ENCODE assay signal across 9 cellular contexts in genomic region chr17:81531998-81532404, GRCh38. TPM values are rescaled to one million over a fixed set of nuclear protein-coding genes. Genes with fewer than 3 reads are reported as not detected.
DNase-seq lines count a peak whose midpoint lies in the region; ATAC-seq, FAIRE-seq and TF ChIP-seq lines count a peak whose summit lies in the region.
"Not testable (repeated sequence)": the region's sequence is repeated elsewhere in the genome, so short reads cannot be mapped to it uniquely, and the experiment has no call there.
"Had no signal": no experiment of that assay in that cellular context is flagged by ENCODE, and none has a peak within 500 bp of the region (broad histone marks: within the 10 kb centered on the region; RNA-seq: fewer than 3 reads in every experiment).

No MANE protein-coding gene starts in this region.

- WGBS in A549 (ENCODE audit: missing lambda C conversion rate), result 84% methylated on average over 3 of the region's 3 CpGs
- WGBS in IMR-90 (ENCODE audit: extremely low coverage in 2 of 2, insufficient read length in 1 of 2), 2 experiments, result 98% methylated on average over 3 of the region's 3 CpGs; no CpG with 5 or more reads in 1 of the 2 experiments
- 100% methylated on average over 1 of the region's 3 CpGs for WGBS in K562 (ENCODE audit: insufficient coverage, low coverage, missing lambda C conversion rate)
- 90% methylated on average over 3 of the region's 3 CpGs; no CpG with 5 or more reads in 1 of the 2 experiments for WGBS in H1 (ENCODE audit: extremely low coverage in 1 of 2, insufficient coverage in 1 of 2, insufficient read length in 1 of 2, insufficient replicate concordance in 2 of 2, low coverage in 1 of 2, low lambda C conversion rate in 2 of 2, missing lambda C conversion rate in 1 of 2), 2 experiments
- WGBS in neuronal stem cell (ENCODE audit: extremely low coverage in 2 of 2, insufficient read length in 2 of 2, insufficient replicate concordance in 1 of 2), 2 donors, result no CpG with 5 or more reads among the region's 3 CpGs

- TF ChIP-seq CTCF in A549 (IDR thresholded peaks at IDR 0.05); IMR-90 (conservative IDR thresholded peaks at IDR 0.05; ENCODE audit: low read depth, low read length); astrocyte (IDR thresholded peaks at IDR 0.05; ENCODE audit: insufficient read depth, low read depth, low read length); K562 (IDR thresholded peaks at IDR 0.05 in 2 of 3, conservative IDR thresholded peaks at IDR 0.05 in 1 of 3; ENCODE audit: insufficient read depth in 2 of 3, low read depth in 1 of 3, low read length in 3 of 3); H1 (IDR thresholded peaks at IDR 0.05; ENCODE audit: control extremely low read depth in 1 of 3, insufficient read depth in 1 of 3, low read depth in 1 of 3, low read length in 3 of 3): not testable (repeated sequence)

- H3K9me3 ChIP-seq in A549; IMR-90 (ENCODE audit: control insufficient read depth, insufficient read depth, low read length); astrocyte (ENCODE audit: insufficient read depth, low read depth, low read length); K562 (replicated peaks; ENCODE audit: control insufficient read depth, insufficient read depth, low read depth, low read length); H1 (ENCODE audit: insufficient read depth in 2 of 2, low read depth in 1 of 2, low read length in 1 of 2); neuronal stem cell (replicated peaks in 1 of 2; ENCODE audit: control insufficient read depth in 2 of 2, insufficient read depth in 1 of 2, low read depth in 1 of 2, low read length in 2 of 2): not testable (repeated sequence)

- H4K8ac ChIP-seq in IMR-90 (ENCODE audit: low read depth in 2 of 2, low read length in 2 of 2); H1 (ENCODE audit: extremely low read depth, insufficient read depth, low read length); neuronal stem cell (ENCODE audit: low read depth, low read length): not testable (repeated sequence)

- peaks cover 18% of the 10 kb centered on the region for H3K27me3 ChIP-seq in IMR-90 (ENCODE audit: control insufficient read depth, insufficient read depth, low read length)
- H3K27me3 ChIP-seq in astrocyte (ENCODE audit: insufficient read depth, low read length), result not testable (repeated sequence)
- peaks cover 0 to 15% of the 10 kb centered on the region in 2 experiments; a peak in 3 of 5 replicates for H3K27me3 ChIP-seq in K562 (ENCODE audit: control insufficient read depth in 2 of 2, insufficient read depth in 2 of 2, low read length in 2 of 2)
- H3K27me3 ChIP-seq in H1 (replicated peaks in 1 of 4; ENCODE audit: control insufficient read depth in 3 of 4, extremely low read depth in 1 of 4, insufficient read depth in 3 of 4, low read length in 3 of 4), result peaks cover 8 to 28% (median 24%) of the 10 kb centered on the region in 4 experiments; a peak in 6 of 7 replicates
- peaks cover 6 to 21% (median 10%) of the 10 kb centered on the region in 3 experiments for H3K27me3 ChIP-seq in neuronal stem cell (ENCODE audit: control insufficient read depth in 3 of 3, insufficient read depth in 3 of 3, low read depth in 1 of 3, low read length in 3 of 3)

- H2AK9ac ChIP-seq in IMR-90 (replicated peaks; ENCODE audit: low read depth, low read length, poor library complexity), result not testable (repeated sequence)

- not testable (repeated sequence) for H4K20me1 ChIP-seq in IMR-90 (ENCODE audit: insufficient read depth, low read length); astrocyte (ENCODE audit: insufficient read depth, low read length); K562 (replicated peaks; ENCODE audit: control insufficient read depth, insufficient read depth, low read length)
- peaks cover 0 to 10% of the 10 kb centered on the region in 2 experiments for H4K20me1 ChIP-seq in H1 (replicated peaks in 1 of 2; ENCODE audit: control insufficient read depth in 1 of 2, insufficient read depth in 2 of 2, low read length in 2 of 2)

- in situ Hi-C loops in IMR-90 (cut with MboI; ENCODE audit: low sequenced_read_pairs); K562 (cut with MboI): not testable (repeated sequence)

- dilution Hi-C loops in IMR-90 (cut with HindIII; ENCODE audit: low sequenced_read_pairs, unreplicated experiment), result not testable (repeated sequence)

- H4K5ac ChIP-seq in IMR-90 (ENCODE audit: low read depth, low read length); H1 (ENCODE audit: insufficient read length, low read depth, low read length): not testable (repeated sequence)

- not testable (repeated sequence) for H2AK5ac ChIP-seq in IMR-90 (ENCODE audit: low read depth, low read length); neuronal stem cell (ENCODE audit: low read depth, low read length)
- peak overlapping the region; percentile 93; the same call in 1 of the 2 replicates for H2AK5ac ChIP-seq in H1 (ENCODE audit: low read depth, low read length)

- not testable (repeated sequence) for H3K4me1 Mint-ChIP-seq in astrocyte (ENCODE audit: low read depth, unreplicated experiment)

- not testable (repeated sequence) for H2AFZ ChIP-seq in IMR-90 (replicated peaks; ENCODE audit: low read length, poor library complexity); astrocyte (ENCODE audit: low read depth, low read length); K562 (ENCODE audit: low read depth, low read length); H1 (ENCODE audit: low read length); neuronal stem cell (ENCODE audit: low read length)

- not testable (repeated sequence) for TF ChIP-seq POLR2A in A549 (IDR thresholded peaks at IDR 0.05; ENCODE audit: low read length); GM12891 (IDR thresholded peaks at IDR 0.05; ENCODE audit: low read depth, low read length); IMR-90 (IDR thresholded peaks at IDR 0.05; ENCODE audit: low read depth, low read length); H1 (IDR thresholded peaks at IDR 0.05; ENCODE audit: control extremely low read depth in 1 of 2, low read depth in 2 of 2, low read length in 2 of 2)
- TF ChIP-seq POLR2A in K562 (conservative IDR thresholded peaks at IDR 0.05), result peak; percentile 40; the same call in 1 of the 2 replicates

- H3K27ac ChIP-seq in A549; IMR-90 (ENCODE audit: insufficient read depth, low read length); astrocyte (ENCODE audit: low read depth, low read length); K562 (ENCODE audit: extremely low read depth, low read depth, low read length); H1 (ENCODE audit: low read depth, low read length); neuronal stem cell (replicated peaks; ENCODE audit: low read length): not testable (repeated sequence)

- not testable (repeated sequence) for H3K79me2 ChIP-seq in astrocyte (ENCODE audit: insufficient read depth, low read length); K562 (ENCODE audit: control insufficient read depth, insufficient read depth, low read length); H1 (ENCODE audit: control insufficient read depth in 1 of 2, insufficient read depth in 2 of 2, low read length in 2 of 2)

- H3K9me1 ChIP-seq in IMR-90 (ENCODE audit: insufficient read depth, low read length); K562 (ENCODE audit: control insufficient read depth, insufficient read depth, low read length): not testable (repeated sequence)

- not testable (repeated sequence) for H3K4me2 ChIP-seq in A549; IMR-90 (ENCODE audit: low read depth, low read length); astrocyte (ENCODE audit: low read length); K562 (ENCODE audit: insufficient read depth, low read length); H1 (ENCODE audit: insufficient read depth in 1 of 2, low read depth in 2 of 2, low read length in 2 of 2); neuronal stem cell (ENCODE audit: insufficient read depth, low read length, poor library complexity, severe bottlenecking)

- H3K4me3 Mint-ChIP-seq in astrocyte (ENCODE audit: unreplicated experiment), result not testable (repeated sequence)

- not testable (repeated sequence) for H2BK12ac ChIP-seq in H1 (ENCODE audit: low read depth, low read length); neuronal stem cell (ENCODE audit: low read length)

- not testable (repeated sequence) for BruUV-seq in IMR-90 (replicated peaks; lab: Mats Ljungman, UMichigan); K562 (replicated peaks; lab: Mats Ljungman, UMichigan)

- not testable (repeated sequence) for H2BK15ac ChIP-seq in IMR-90 (ENCODE audit: low read depth, low read length); H1 (ENCODE audit: low read length); neuronal stem cell (ENCODE audit: low read length)

- not testable (repeated sequence) for H3K18ac ChIP-seq in IMR-90 (ENCODE audit: low read depth, low read length); H1 (ENCODE audit: extremely low read depth, low read length); neuronal stem cell (ENCODE audit: low read length)

- peaks cover 26% of the 10 kb centered on the region; the same call in 1 of the 2 replicates for H3K23me2 ChIP-seq in H1 (ENCODE audit: low read depth, low read length)

- H3K4me3 ChIP-seq in A549; IMR-90 (ENCODE audit: insufficient read depth, low read depth, low read length); astrocyte (ENCODE audit: insufficient read depth, low read depth, low read length); K562; H1 (ENCODE audit: extremely low read depth in 1 of 4, insufficient read depth in 2 of 4, low read depth in 3 of 4, low read length in 4 of 4): not testable (repeated sequence)
- H3K4me3 ChIP-seq in neuronal stem cell (ENCODE audit: low read length in 2 of 2), result peak overlapping the region in 1 of 2 donors; percentile 1

- ATAC-seq in A549; IMR-90 (ENCODE audit: low read depth); K562: not testable (repeated sequence)

- not testable (repeated sequence) for TF ChIP-seq EP300 in A549 (IDR thresholded peaks at IDR 0.05); K562 (IDR thresholded peaks at IDR 0.05; ENCODE audit: low read length); H1 (IDR thresholded peaks at IDR 0.05; ENCODE audit: borderline replicate concordance in 1 of 2, low read depth in 2 of 2, low read length in 2 of 2)

- peaks cover 11% of the 10 kb centered on the region; the same call in 1 of the 3 replicates for H3K4me1 ChIP-seq in A549
- not testable (repeated sequence) for H3K4me1 ChIP-seq in IMR-90 (ENCODE audit: control insufficient read depth, insufficient read depth, low read length); astrocyte (ENCODE audit: insufficient read depth, low read length); H1 (replicated peaks in 1 of 4; ENCODE audit: control insufficient read depth in 3 of 4, insufficient read depth in 4 of 4, low read length in 3 of 4); neuronal stem cell (ENCODE audit: control insufficient read depth in 2 of 2, insufficient read depth in 1 of 2, low read depth in 1 of 2, low read length in 2 of 2)
- H3K4me1 ChIP-seq in K562 (replicated peaks in 1 of 2; ENCODE audit: control insufficient read depth in 2 of 2, insufficient read depth in 2 of 2, low read length in 2 of 2), result peaks cover 0 to 53% of the 10 kb centered on the region in 2 experiments; a peak in 2 of 5 replicates

- H3K23ac ChIP-seq in IMR-90 (ENCODE audit: low read depth, low read length); H1 (ENCODE audit: insufficient read length); neuronal stem cell (ENCODE audit: low read depth, low read length, poor library complexity): not testable (repeated sequence)

- H3K14ac ChIP-seq in IMR-90 (replicated peaks; ENCODE audit: low read depth, low read length); H1 (ENCODE audit: insufficient read length); neuronal stem cell (ENCODE audit: low read length): not testable (repeated sequence)

- H3K79me1 ChIP-seq in IMR-90 (ENCODE audit: low read depth in 1 of 2, low read length in 2 of 2); H1 (ENCODE audit: low read depth, low read length); neuronal stem cell (ENCODE audit: low read depth, low read length): not testable (repeated sequence)

- intact Hi-C loops in IMR-90 (cut with micrococcal nuclease); K562 (cut with micrococcal nuclease): not testable (repeated sequence)

- POLR2A ChIA-PET in A549 (lab: Yijun Ruan, JAX); IMR-90 (lab: Charles Lee; ENCODE audit: unreplicated experiment); K562 (lab: Yijun Ruan, JAX): not testable (repeated sequence)
- POLR2A ChIA-PET in H1 (lab: Charles Lee; ENCODE audit: partially characterized antibody), result interaction anchor here (1.0 to 2.8 kb wide), 2 partner anchors 19 to 23 kb away, joined by 3 to 16 read pairs; partner anchors contain the start of gene ACTG1

- peak; percentile 94 for FAIRE-seq in A549 (lab: Jason Lieb, UNC)
- peak; percentile 95 for FAIRE-seq in GM12891 (lab: Jason Lieb, UNC)
- FAIRE-seq in astrocyte (lab: Jason Lieb, UNC), result peak; percentile 83
- peak; percentile 85 for FAIRE-seq in K562 (lab: Jason Lieb, UNC)
- not testable (repeated sequence) for FAIRE-seq in H1 (lab: Jason Lieb, UNC)

- not testable (repeated sequence) for H3K9me3 Mint-ChIP-seq in astrocyte (ENCODE audit: unreplicated experiment)

- not testable (repeated sequence) for H3K27me3 Mint-ChIP-seq in astrocyte (ENCODE audit: low read depth, unreplicated experiment)

- DNase-seq in A549 (ENCODE audit: low read depth in 1 of 2, low spot score in 1 of 2); GM12891 (ENCODE audit: insufficient read length, low spot score); IMR-90; astrocyte (ENCODE audit: low read depth); K562 (ENCODE audit: extremely low read depth in 1 of 4, low spot score in 3 of 4); H1 (ENCODE audit: low read depth in 1 of 2, low spot score in 2 of 2); neuronal stem cell (ENCODE audit: low spot score): not testable (repeated sequence)

- H3K4ac ChIP-seq in IMR-90 (ENCODE audit: low read depth, low read length); H1 (replicated peaks; ENCODE audit: insufficient read length, low read depth, low read length); neuronal stem cell (ENCODE audit: low read length): not testable (repeated sequence)

- not testable (repeated sequence) for H4K91ac ChIP-seq in IMR-90 (ENCODE audit: insufficient read depth, low read depth, low read length); H1 (replicated peaks; ENCODE audit: insufficient read length, low read length)
- H4K91ac ChIP-seq in neuronal stem cell (ENCODE audit: low read depth, low read length, poor library complexity), result peak overlapping the region; percentile 12

- not testable (repeated sequence) for H3K27ac Mint-ChIP-seq in astrocyte (ENCODE audit: unreplicated experiment)

- not testable (repeated sequence) for TF ChIP-seq RAD21 in A549 (conservative IDR thresholded peaks at IDR 0.05 in 1 of 2, IDR thresholded peaks at IDR 0.05 in 1 of 2); IMR-90 (IDR thresholded peaks at IDR 0.05; ENCODE audit: low read length); K562 (CRISPR knock-in tag; conservative IDR thresholded peaks at IDR 0.05 in 1 of 2, IDR thresholded peaks at IDR 0.05 in 1 of 2); H1 (IDR thresholded peaks at IDR 0.05 in 1 of 2, conservative IDR thresholded peaks at IDR 0.05 in 1 of 2; ENCODE audit: low read depth in 2 of 2, low read length in 2 of 2)

- not testable (repeated sequence) for H3K56ac ChIP-seq in IMR-90 (ENCODE audit: extremely low read depth, insufficient read depth, low read length)
- peak overlapping the region; percentile 59 for H3K56ac ChIP-seq in H1 (replicated peaks; ENCODE audit: insufficient read length, low read depth, low read length)

- H3K36me3 ChIP-seq in IMR-90 (ENCODE audit: control insufficient read depth, insufficient read depth, low read length); astrocyte (ENCODE audit: insufficient read depth, low read length); K562 (ENCODE audit: control insufficient read depth, insufficient read depth, low read length); H1 (ENCODE audit: control insufficient read depth in 2 of 4, insufficient read depth in 4 of 4, low read length in 3 of 4); neuronal stem cell (replicated peaks in 1 of 2; ENCODE audit: control insufficient read depth in 2 of 2, insufficient read depth in 2 of 2, low read length in 2 of 2): not testable (repeated sequence)

- not testable (repeated sequence) for H2BK20ac ChIP-seq in IMR-90 (ENCODE audit: low read depth, low read length); H1 (ENCODE audit: low read length)

- H2BK5ac ChIP-seq in IMR-90 (ENCODE audit: low read depth, low read length, poor library complexity, severe bottlenecking), result peak overlapping the region; percentile 39
- not testable (repeated sequence) for H2BK5ac ChIP-seq in H1 (ENCODE audit: low read depth, low read length); neuronal stem cell (ENCODE audit: low read length)

- CTCF ChIA-PET in A549 (lab: Yijun Ruan, JAX), result interaction anchor here (0.6 to 2.9 kb wide), 3 partner anchors 13 to 84 kb away, joined by 3 to 16 read pairs (median 3); no protein-coding TSS in a partner anchor
- CTCF ChIA-PET in IMR-90 (lab: Yijun Ruan, JAX); K562 (lab: Yijun Ruan, JAX; ENCODE audit: low intra/inter-chr PET ratio); H1 (lab: Charles Lee; ENCODE audit: partially characterized antibody): not testable (repeated sequence)

- H3K36me3 Mint-ChIP-seq in astrocyte (ENCODE audit: low read depth, unreplicated experiment), result not testable (repeated sequence)

- not testable (repeated sequence) for H3K9ac ChIP-seq in IMR-90 (ENCODE audit: low read depth, low read length); astrocyte (ENCODE audit: low read length); K562 (ENCODE audit: insufficient read depth in 1 of 2, low read depth in 2 of 2, low read length in 2 of 2); H1 (replicated peaks in 1 of 4; ENCODE audit: extremely low read depth in 1 of 4, low read depth in 3 of 4, low read length in 3 of 4); neuronal stem cell (ENCODE audit: low read depth, low read length, poor library complexity)

- not testable (repeated sequence) for H2BK120ac ChIP-seq in IMR-90 (ENCODE audit: low read depth, low read length); H1 (replicated peaks; ENCODE audit: low read depth, low read length); neuronal stem cell (ENCODE audit: low read depth, low read length)

RNA-seq across cellular contexts. Expression of gene FSCN2, which starts 3.8 kb away (rescaled TPM):
- polyA plus RNA-seq in A549 (2011; rRNA removed) (0.84 and 1.2 TPM in 2 replicates), A549 (2017; fragmentation: RNase III; extraction: RNeasy Plus Mini Kit Qiagen cat#74134 plus additional on column Dnase treatment) (1.3 to 1.7 TPM (median 1.3 TPM) in 3 replicates), IMR-90 (2012; rRNA removed) (0.84 and 1.1 TPM in 2 replicates), K562 (2011; rRNA removed) (not detected in 2 replicates), K562 (2014; fragmentation: Illumina TruSeq; extraction: Trizol) (not detected in 2 replicates), K562 (2014; fragmentation: Nextera tagmentation; extraction: Ambion mirVana) (not detected), K562 (2014; rRNA removed) (0.08 TPM in 1 of 2 replicates, not detected in the other), H1 (2011; rRNA removed) (0.18 and 0.44 TPM in 2 replicates)
- polyA plus RNA-seq in A549 (2012; cell fraction: cytosol; rRNA removed), result 0.74 and 1.1 TPM in 2 replicates
- polyA plus RNA-seq in A549 (2012; cell fraction: nucleus; rRNA removed), result 7.5 and 8.3 TPM in 2 replicates
- 3.6 and 3.7 TPM in 2 replicates for polyA minus RNA-seq in A549 (2011; rRNA and poly(A)+ RNA removed)
- 1.5 TPM for polyA plus RNA-seq in GM12891 (2012; ENCODE audit: low read depth, missing spikeins)
- total RNA-seq in IMR-90 (2012; rRNA removed) (0.18 and 0.28 TPM in 2 replicates), astrocyte (5.6 and 8.0 TPM in 2 replicates), K562 (2014; rRNA removed) (not detected in 2 replicates), K562 (2014; rRNA removed; fragmentation: Illumina TruSeq; extraction: Trizol) (not detected in 2 replicates), K562 (2015; rRNA removed; fragmentation: Illumina TruSeq; extraction: Trizol) (not detected in 2 replicates), K562 (2021) (not detected in 2 replicates)
- polyA plus RNA-seq in IMR-90 (2012; cell fraction: cytosol; rRNA removed), result 0.22 and 0.96 TPM in 2 replicates
- polyA plus RNA-seq in IMR-90 (2012; cell fraction: nucleus; rRNA removed; ENCODE audit: low replicate concordance), result 2.6 and 6.7 TPM in 2 replicates
- 0.23 TPM in 1 of 2 replicates, not detected in the other for total RNA-seq in K562 (2011; cell fraction: chromatin; rRNA removed; ENCODE audit: low replicate concordance)
- 0.26 and 0.33 TPM in 2 replicates for total RNA-seq in K562 (2011; cell fraction: nucleolus; rRNA removed)
- total RNA-seq in K562 (2011; cell fraction: nucleoplasm; rRNA removed), result 0.37 TPM in 1 of 2 replicates, not detected in the other
- polyA plus RNA-seq in K562 (2011; cell fraction: cytosol; rRNA removed), result not detected in 2 replicates
- 0.14 TPM in 1 of 2 replicates, not detected in the other for polyA plus RNA-seq in K562 (2011; cell fraction: nucleus; rRNA removed)
- polyA plus RNA-seq in K562 (2012), result 0.25 and 0.30 TPM in 2 replicates
- not detected in 2 replicates for polyA minus RNA-seq in K562 (2011; rRNA and poly(A)+ RNA removed)
- not detected in 2 replicates for polyA minus RNA-seq in K562 (2011; cell fraction: cytosol; rRNA and poly(A)+ RNA removed)
- polyA minus RNA-seq in K562 (2011; cell fraction: nucleus; rRNA and poly(A)+ RNA removed), result 0.13 TPM in 1 of 2 replicates, not detected in the other
- total RNA-seq in H1 (2021; fragmentation: NEBNext Ultra II Directional; extraction: Animal tissue kit (Norgen Biotek cat#: 25700)), result 0.30 TPM in 1 of 2 replicates, not detected in the other
- polyA plus RNA-seq in H1 (2011; cell fraction: cytosol; rRNA removed), result 0.14 TPM
- 0.88 TPM for polyA plus RNA-seq in H1 (2011; cell fraction: nucleus; rRNA removed)
- 0.12 to 0.43 TPM (median 0.30 TPM) in 4 replicates for polyA plus RNA-seq in H1 (2012, experiment 1 of 2)
- 0.28 TPM for polyA plus RNA-seq in H1 (2012, experiment 2 of 2)
- not detected for polyA plus RNA-seq in H1 (2013, experiment 1 of 2)
- 0.07 TPM for polyA plus RNA-seq in H1 (2013, experiment 2 of 2)
- polyA minus RNA-seq in H1 (2011; rRNA and poly(A)+ RNA removed), result 0.09 and 0.10 TPM in 2 replicates
- not detected for polyA minus RNA-seq in H1 (2011; cell fraction: cytosol; rRNA and poly(A)+ RNA removed)
- 0.90 TPM for polyA minus RNA-seq in H1 (2011; cell fraction: nucleus; rRNA and poly(A)+ RNA removed)
- polyA plus RNA-seq in neuronal stem cell (2013, experiment 1 of 2), result 0.20 TPM
- polyA plus RNA-seq in neuronal stem cell (2013, experiment 2 of 2), result 0.25 TPM
- polyA plus RNA-seq: CD14-positive monocyte; CD8-positive, alpha-beta memory T cell had no signal

RNA-seq across cellular contexts. Expression of gene ACTG1, which starts 19.4 kb away (rescaled TPM):
- polyA plus RNA-seq in A549 (2011; rRNA removed) (2,042 and 2,306 TPM in 2 replicates), A549 (2017; fragmentation: RNase III; extraction: RNeasy Plus Mini Kit Qiagen cat#74134 plus additional on column Dnase treatment) (7,182 to 8,782 TPM (median 7,263 TPM) in 3 replicates), IMR-90 (2012; rRNA removed) (10,271 and 10,907 TPM in 2 replicates), K562 (2011; rRNA removed) (224 and 602 TPM in 2 replicates), K562 (2014; fragmentation: Illumina TruSeq; extraction: Trizol) (990 and 2,987 TPM in 2 replicates), K562 (2014; fragmentation: Nextera tagmentation; extraction: Ambion mirVana) (100 to 1,000 TPM; 259 to 386 TPM), K562 (2014; rRNA removed) (831 and 1,109 TPM in 2 replicates), H1 (2011; rRNA removed) (5,010 and 7,420 TPM in 2 replicates)
- polyA plus RNA-seq in A549 (2012; cell fraction: cytosol; rRNA removed), result 14,539 and 15,776 TPM in 2 replicates
- 26,089 and 28,335 TPM in 2 replicates for polyA plus RNA-seq in A549 (2012; cell fraction: nucleus; rRNA removed)
- polyA minus RNA-seq in A549 (2011; rRNA and poly(A)+ RNA removed), result 2,054 and 3,772 TPM in 2 replicates
- 3,652 TPM for polyA plus RNA-seq in GM12891 (2012; ENCODE audit: low read depth, missing spikeins)
- total RNA-seq in IMR-90 (2012; rRNA removed) (12,144 and 15,732 TPM in 2 replicates), astrocyte (7,049 and 7,369 TPM in 2 replicates), K562 (2014; rRNA removed) (1,572 and 2,328 TPM in 2 replicates), K562 (2014; rRNA removed; fragmentation: Illumina TruSeq; extraction: Trizol) (512 and 566 TPM in 2 replicates), K562 (2015; rRNA removed; fragmentation: Illumina TruSeq; extraction: Trizol) (568 and 574 TPM in 2 replicates), K562 (2021) (1,775 and 1,801 TPM in 2 replicates)
- 46,606 and 47,328 TPM in 2 replicates for polyA plus RNA-seq in IMR-90 (2012; cell fraction: cytosol; rRNA removed)
- polyA plus RNA-seq in IMR-90 (2012; cell fraction: nucleus; rRNA removed; ENCODE audit: low replicate concordance), result 8,917 and 28,399 TPM in 2 replicates
- total RNA-seq in K562 (2011; cell fraction: chromatin; rRNA removed; ENCODE audit: low replicate concordance), result 264 and 482 TPM in 2 replicates
- 393 and 500 TPM in 2 replicates for total RNA-seq in K562 (2011; cell fraction: nucleolus; rRNA removed)
- total RNA-seq in K562 (2011; cell fraction: nucleoplasm; rRNA removed), result 388 and 427 TPM in 2 replicates
- polyA plus RNA-seq in K562 (2011; cell fraction: cytosol; rRNA removed), result 901 and 1,415 TPM in 2 replicates
- 1,206 and 1,333 TPM in 2 replicates for polyA plus RNA-seq in K562 (2011; cell fraction: nucleus; rRNA removed)
- polyA plus RNA-seq in K562 (2012), result 1,311 and 3,206 TPM in 2 replicates
- polyA minus RNA-seq in K562 (2011; rRNA and poly(A)+ RNA removed), result 205 and 410 TPM in 2 replicates
- 580 and 1,178 TPM in 2 replicates for polyA minus RNA-seq in K562 (2011; cell fraction: cytosol; rRNA and poly(A)+ RNA removed)
- polyA minus RNA-seq in K562 (2011; cell fraction: nucleus; rRNA and poly(A)+ RNA removed), result 230 and 388 TPM in 2 replicates
- total RNA-seq in H1 (2021; fragmentation: NEBNext Ultra II Directional; extraction: Animal tissue kit (Norgen Biotek cat#: 25700)), result 3,535 and 3,691 TPM in 2 replicates
- 3,868 TPM for polyA plus RNA-seq in H1 (2011; cell fraction: cytosol; rRNA removed)
- 4,694 TPM for polyA plus RNA-seq in H1 (2011; cell fraction: nucleus; rRNA removed)
- polyA plus RNA-seq in H1 (2012, experiment 1 of 2), result 3,170 to 3,474 TPM (median 3,377 TPM) in 4 replicates
- 3,649 TPM for polyA plus RNA-seq in H1 (2012, experiment 2 of 2)
- 4,243 TPM for polyA plus RNA-seq in H1 (2013, experiment 1 of 2)
- polyA plus RNA-seq in H1 (2013, experiment 2 of 2), result 4,284 TPM
- 1,111 and 1,306 TPM in 2 replicates for polyA minus RNA-seq in H1 (2011; rRNA and poly(A)+ RNA removed)
- polyA minus RNA-seq in H1 (2011; cell fraction: cytosol; rRNA and poly(A)+ RNA removed), result 1,521 TPM
- 1,666 TPM for polyA minus RNA-seq in H1 (2011; cell fraction: nucleus; rRNA and poly(A)+ RNA removed)
- 5,937 TPM for polyA plus RNA-seq in neuronal stem cell (2013, experiment 1 of 2)
- polyA plus RNA-seq in neuronal stem cell (2013, experiment 2 of 2), result 5,622 TPM

RNA-seq across cellular contexts. Expression of gene FAAP100, which starts 20.2 kb away (rescaled TPM):
- polyA plus RNA-seq in A549 (2011; rRNA removed) (5.4 and 7.2 TPM in 2 replicates), A549 (2017; fragmentation: RNase III; extraction: RNeasy Plus Mini Kit Qiagen cat#74134 plus additional on column Dnase treatment) (16.2 to 17.7 TPM (median 16.8 TPM) in 3 replicates), IMR-90 (2012; rRNA removed) (24.8 and 27.5 TPM in 2 replicates), K562 (2011; rRNA removed) (12.6 and 15.2 TPM in 2 replicates), K562 (2014; fragmentation: Illumina TruSeq; extraction: Trizol) (7.6 and 25.3 TPM in 2 replicates), K562 (2014; fragmentation: Nextera tagmentation; extraction: Ambion mirVana) (under 1 TPM; 0.31 to 0.69 TPM), K562 (2014; rRNA removed) (38.6 and 42.4 TPM in 2 replicates), H1 (2011; rRNA removed) (23.2 and 33.1 TPM in 2 replicates)
- polyA plus RNA-seq in A549 (2012; cell fraction: cytosol; rRNA removed), result 17.3 and 25.1 TPM in 2 replicates
- polyA plus RNA-seq in A549 (2012; cell fraction: nucleus; rRNA removed), result 52.4 and 75.7 TPM in 2 replicates
- polyA minus RNA-seq in A549 (2011; rRNA and poly(A)+ RNA removed), result 7.8 and 10.0 TPM in 2 replicates
- 12.7 TPM for polyA plus RNA-seq in GM12891 (2012; ENCODE audit: low read depth, missing spikeins)
- total RNA-seq in IMR-90 (2012; rRNA removed) (7.5 and 7.9 TPM in 2 replicates), astrocyte (35.8 and 38.9 TPM in 2 replicates), K562 (2014; rRNA removed) (33.2 and 39.0 TPM in 2 replicates), K562 (2014; rRNA removed; fragmentation: Illumina TruSeq; extraction: Trizol) (3.9 and 8.6 TPM in 2 replicates), K562 (2015; rRNA removed; fragmentation: Illumina TruSeq; extraction: Trizol) (18.9 and 20.9 TPM in 2 replicates), K562 (2021) (51.2 and 52.5 TPM in 2 replicates)
- polyA plus RNA-seq in IMR-90 (2012; cell fraction: cytosol; rRNA removed), result 14.4 and 23.9 TPM in 2 replicates
- 48.3 and 135 TPM in 2 replicates for polyA plus RNA-seq in IMR-90 (2012; cell fraction: nucleus; rRNA removed; ENCODE audit: low replicate concordance)
- total RNA-seq in K562 (2011; cell fraction: chromatin; rRNA removed; ENCODE audit: low replicate concordance), result 44.9 and 197 TPM in 2 replicates
- 108 and 129 TPM in 2 replicates for total RNA-seq in K562 (2011; cell fraction: nucleolus; rRNA removed)
- total RNA-seq in K562 (2011; cell fraction: nucleoplasm; rRNA removed), result 63.6 and 65.2 TPM in 2 replicates
- 18.3 and 47.5 TPM in 2 replicates for polyA plus RNA-seq in K562 (2011; cell fraction: cytosol; rRNA removed)
- 42.7 and 112 TPM in 2 replicates for polyA plus RNA-seq in K562 (2011; cell fraction: nucleus; rRNA removed)
- polyA plus RNA-seq in K562 (2012), result 22.5 and 27.7 TPM in 2 replicates
- 4.7 and 7.0 TPM in 2 replicates for polyA minus RNA-seq in K562 (2011; rRNA and poly(A)+ RNA removed)
- polyA minus RNA-seq in K562 (2011; cell fraction: cytosol; rRNA and poly(A)+ RNA removed), result 19.5 and 23.0 TPM in 2 replicates
- polyA minus RNA-seq in K562 (2011; cell fraction: nucleus; rRNA and poly(A)+ RNA removed), result 58.6 and 62.1 TPM in 2 replicates
- 37.9 and 41.8 TPM in 2 replicates for total RNA-seq in H1 (2021; fragmentation: NEBNext Ultra II Directional; extraction: Animal tissue kit (Norgen Biotek cat#: 25700))
- 28.9 TPM for polyA plus RNA-seq in H1 (2011; cell fraction: cytosol; rRNA removed)
- 69.4 TPM for polyA plus RNA-seq in H1 (2011; cell fraction: nucleus; rRNA removed)
- polyA plus RNA-seq in H1 (2012, experiment 1 of 2), result 17.1 to 31.4 TPM (median 28.6 TPM) in 4 replicates
- polyA plus RNA-seq in H1 (2012, experiment 2 of 2), result 25.6 TPM
- polyA plus RNA-seq in H1 (2013, experiment 1 of 2), result 16.0 TPM
- polyA plus RNA-seq in H1 (2013, experiment 2 of 2), result 16.3 TPM
- polyA minus RNA-seq in H1 (2011; rRNA and poly(A)+ RNA removed), result 13.3 and 19.4 TPM in 2 replicates
- polyA minus RNA-seq in H1 (2011; cell fraction: cytosol; rRNA and poly(A)+ RNA removed), result 18.1 TPM
- polyA minus RNA-seq in H1 (2011; cell fraction: nucleus; rRNA and poly(A)+ RNA removed), result 33.6 TPM
- 11.8 TPM for polyA plus RNA-seq in neuronal stem cell (2013, experiment 1 of 2)
- polyA plus RNA-seq in neuronal stem cell (2013, experiment 2 of 2), result 12.1 TPM
